ENCODE assay signal across 22 cellular contexts in genomic region chr6:106321940-106322339, GRCh38. TPM values are rescaled to one million over a fixed set of nuclear protein-coding genes. Genes with fewer than 3 reads are reported as not detected.
DNase-seq lines count a peak whose midpoint lies in the region; ATAC-seq, FAIRE-seq and TF ChIP-seq lines count a peak whose summit lies in the region.
"Had no signal": no experiment of that assay in that cellular context is flagged by ENCODE, and none has a peak within 500 bp of the region (broad histone marks: within the 10 kb centered on the region; RNA-seq: fewer than 3 reads in every experiment).

No MANE protein-coding gene starts in this region.

- no peak overlapping the region for H3K4me2 ChIP-seq in K562 (ENCODE audit: insufficient read depth, low read length)
- H3K4me2 ChIP-seq: A549 had no signal

- H3K4me1 Mint-ChIP-seq in activated naive CD4-positive, alpha-beta T cell treated with anti-CD3 and anti-CD28 coated beads, Interleukin-2, amount 50 U/mL, for 24 hours, result peaks cover 77% of the 10 kb centered on the region
- peaks cover 35% of the 10 kb centered on the region for H3K4me1 Mint-ChIP-seq in type B pancreatic cell (ENCODE audit: unreplicated experiment)

- BruUV-seq in Panc1 (replicated peaks; lab: Mats Ljungman, UMichigan), result TSS peak; percentile 5
- no TSS peak for BruUV-seq in K562 (replicated peaks; lab: Mats Ljungman, UMichigan)

- H2AFZ ChIP-seq in K562 (ENCODE audit: low read depth, low read length), result no peak overlapping the region

- DNase-seq in activated naive CD4-positive, alpha-beta T cell treated with Interleukin-2 at 50 U/mL for 16 hours, result no peak
- DNase-seq in Panc1 (ENCODE audit: low read depth, low spot score) (no peak), K562 (ENCODE audit: extremely low read depth in 1 of 4, low spot score in 3 of 4) (no peak), type B pancreatic cell (ENCODE audit: extremely low spot score, unreplicated experiment) (no peak), germinal center (ENCODE audit: low spot score) (no peak)
- DNase-seq in stimulated activated CD4-positive, alpha-beta T cell treated with anti-CD3 and anti-CD28 coated beads, Interleukin-4, amount 100 ng/mL, for 1 hour, result no peak
- DNase-seq: AML-193; Caco-2; CD4-positive, alpha-beta T cell; DMS79 treated with DMSO at 0.1 percent for 48 hours; EL; KBM-7 had no signal

- TF ChIP-seq POLR2A in K562 (conservative IDR thresholded peaks at IDR 0.05), result no peak

- H3K79me2 ChIP-seq in K562 (ENCODE audit: control insufficient read depth, insufficient read depth, low read length), result peaks cover 84% of the 10 kb centered on the region

- H3K27me3 Mint-ChIP-seq in activated naive CD4-positive, alpha-beta T cell treated with anti-CD3 and anti-CD28 coated beads, Interleukin-2, amount 50 U/mL, for 24 hours, result no peaks in the 10 kb centered on the region
- peaks cover 2% of the 10 kb centered on the region for H3K27me3 Mint-ChIP-seq in type B pancreatic cell

- no peaks in the 10 kb centered on the region for H3K9me1 ChIP-seq in K562 (ENCODE audit: control insufficient read depth, insufficient read depth, low read length)

- no peak overlapping the region for H3K9ac ChIP-seq in K562 (ENCODE audit: insufficient read depth in 1 of 2, low read depth in 2 of 2, low read length in 2 of 2)

- intact Hi-C loops in Panc1 (cut with micrococcal nuclease; ENCODE audit: unreplicated experiment), result no loop called here
- intact Hi-C loops in K562 (cut with micrococcal nuclease), result loop anchor here (10.0 kb wide), 1 partner anchor 793 kb away; the partner anchor contains the start of gene BEND3

- H3K36me3 ChIP-seq in Panc1 (ENCODE audit: control insufficient read depth, insufficient read depth, low read length) (no peaks in the 10 kb centered on the region), K562 (ENCODE audit: control insufficient read depth, insufficient read depth, low read length) (peaks cover 30% of the 10 kb centered on the region)
- H3K36me3 ChIP-seq: HAP-1 had no signal

- no peak for TF ChIP-seq CTCF in Panc1 (IDR thresholded peaks at IDR 0.05)
- TF ChIP-seq CTCF in K562 (IDR thresholded peaks at IDR 0.05 in 2 of 3, conservative IDR thresholded peaks at IDR 0.05 in 1 of 3; ENCODE audit: insufficient read depth in 2 of 3, low read depth in 1 of 3, low read length in 3 of 3), result no peak
- TF ChIP-seq CTCF in type B pancreatic cell (conservative IDR thresholded peaks at IDR 0.05), result no peak

- TF ChIP-seq EP300 in K562 (IDR thresholded peaks at IDR 0.05; ENCODE audit: low read length), result no peak

- H3K27me3 ChIP-seq in Panc1 (ENCODE audit: control insufficient read depth, insufficient read depth, low read length) (no peaks in the 10 kb centered on the region), K562 (ENCODE audit: control insufficient read depth in 2 of 2, insufficient read depth in 2 of 2, low read length in 2 of 2) (no peaks in the 10 kb centered on the region)

- H3K4me3 ChIP-seq in Panc1 (ENCODE audit: low read depth in 2 of 2, low read length in 2 of 2), result no peak overlapping the region
- H3K4me3 ChIP-seq in K562, result no peak overlapping the region
- H3K4me3 ChIP-seq: A549, HAP-1 had no signal

- H3K27ac Mint-ChIP-seq in activated naive CD4-positive, alpha-beta T cell treated with anti-CD3 and anti-CD28 coated beads, Interleukin-2, amount 50 U/mL, for 24 hours, result no peak overlapping the region
- no peak overlapping the region for H3K27ac Mint-ChIP-seq in type B pancreatic cell
- H3K27ac Mint-ChIP-seq: CD4-positive, alpha-beta T cell had no signal

- FAIRE-seq in K562 (lab: Jason Lieb, UNC), result no peak
- FAIRE-seq: A549, D721Med, GM12891, GM19239 had no signal

- no peak overlapping the region for H3K27ac ChIP-seq in Panc1 (ENCODE audit: low read length)
- H3K27ac ChIP-seq in K562 (ENCODE audit: extremely low read depth, low read depth, low read length), result no peak overlapping the region
- H3K27ac ChIP-seq: 22Rv1, A549, C4-2B had no signal

- ATAC-seq in Panc1 (no peak), K562 (no peak), HG02870 (IDR thresholded peaks at IDR 0.05; ENCODE audit: unreplicated experiment) (no peak)
- ATAC-seq: A549 had no signal

- peaks cover 13% of the 10 kb centered on the region for H3K4me1 ChIP-seq in Panc1 (ENCODE audit: control insufficient read depth, insufficient read depth, low read length)
- peaks cover 15 to 20% of the 10 kb centered on the region in 2 experiments for H3K4me1 ChIP-seq in K562 (replicated peaks in 1 of 2; ENCODE audit: control insufficient read depth in 2 of 2, insufficient read depth in 2 of 2, low read length in 2 of 2)

- 95% methylated on average over 4 of the region's 4 CpGs for WGBS in K562 (ENCODE audit: insufficient coverage, low coverage, missing lambda C conversion rate)

- POLR2A ChIA-PET in Panc1 (lab: Charles Lee), result interaction anchor here (0.7 kb wide), 1 partner anchor 219 kb away, joined by 5 read pairs; no protein-coding TSS in a partner anchor
- POLR2A ChIA-PET in K562 (lab: Yijun Ruan, JAX), result interaction anchor here (2.0 kb wide), 1 partner anchor 9 kb away, joined by 10 read pairs; no protein-coding TSS in a partner anchor

- H3K9me3 Mint-ChIP-seq in activated naive CD4-positive, alpha-beta T cell treated with anti-CD3 and anti-CD28 coated beads, Interleukin-2, amount 50 U/mL, for 24 hours, result no peaks in the 10 kb centered on the region
- H3K9me3 Mint-ChIP-seq in type B pancreatic cell, result peaks cover 4% of the 10 kb centered on the region
- H3K9me3 Mint-ChIP-seq: CD4-positive, alpha-beta T cell had no signal

- H3K4me3 Mint-ChIP-seq in activated naive CD4-positive, alpha-beta T cell treated with anti-CD3 and anti-CD28 coated beads, Interleukin-2, amount 50 U/mL, for 24 hours, result peak overlapping the region; percentile 60
- H3K4me3 Mint-ChIP-seq in type B pancreatic cell, result peak overlapping the region; percentile 16

- peaks cover 12% of the 10 kb centered on the region for H3K36me3 Mint-ChIP-seq in activated naive CD4-positive, alpha-beta T cell treated with anti-CD3 and anti-CD28 coated beads, Interleukin-2, amount 50 U/mL, for 24 hours
- H3K36me3 Mint-ChIP-seq in type B pancreatic cell, result peaks cover 16% of the 10 kb centered on the region

- H3K9me3 ChIP-seq in Panc1 (ENCODE audit: control insufficient read depth, insufficient read depth, low read depth, low read length), result no peaks in the 10 kb centered on the region
- H3K9me3 ChIP-seq in K562 (replicated peaks; ENCODE audit: control insufficient read depth, insufficient read depth, low read depth, low read length), result 0 out of 2 replicates have a peak, but pooled peaks cover 3% of the 10 kb centered on the region
- H3K9me3 ChIP-seq: A549, Caco-2, HAP-1 had no signal

- CTCF ChIA-PET in Panc1 (lab: Charles Lee) (no interaction called here), K562 (lab: Yijun Ruan, JAX; ENCODE audit: low intra/inter-chr PET ratio) (no interaction called here)

- 0 out of 2 replicates have a peak, but pooled peaks cover 5% of the 10 kb centered on the region for H4K20me1 ChIP-seq in K562 (replicated peaks; ENCODE audit: control insufficient read depth, insufficient read depth, low read length)

- TF ChIP-seq RAD21 in K562 (CRISPR knock-in tag; conservative IDR thresholded peaks at IDR 0.05 in 1 of 2, IDR thresholded peaks at IDR 0.05 in 1 of 2), result no peak

- in situ Hi-C loops in Panc1 (cut with HindIII; ENCODE audit: low pct_unique_long_range_greater_than_20kb, low sequenced_read_pairs), result no loop called here
- in situ Hi-C loops in K562 (cut with MboI), result no loop called here

RNA-seq across cellular contexts. Expression of gene ATG5, which starts 3.6 kb away (rescaled TPM):
- total RNA-seq in Panc1 (2021; ENCODE audit: unreplicated experiment), result 51.4 TPM
- 26.9 TPM for polyA plus RNA-seq in Panc1 (2012; ENCODE audit: insufficient read length)
- total RNA-seq in K562 (2011; cell fraction: chromatin; rRNA removed; ENCODE audit: low replicate concordance), result 37.5 and 96.3 TPM in 2 replicates
- total RNA-seq in K562 (2011; cell fraction: nucleolus; rRNA removed), result 19.0 and 21.2 TPM in 2 replicates
- total RNA-seq in K562 (2011; cell fraction: nucleoplasm; rRNA removed), result 35.8 and 41.9 TPM in 2 replicates
- total RNA-seq in K562 (2014; rRNA removed), result 34.6 and 53.2 TPM in 2 replicates
- 62.1 and 71.0 TPM in 2 replicates for total RNA-seq in K562 (2014; rRNA removed; fragmentation: Illumina TruSeq; extraction: Trizol)
- 55.0 and 64.4 TPM in 2 replicates for total RNA-seq in K562 (2015; rRNA removed; fragmentation: Illumina TruSeq; extraction: Trizol)
- total RNA-seq in K562 (2021), result 53.2 and 55.4 TPM in 2 replicates
- polyA plus RNA-seq in K562 (2011; rRNA removed), result 56.0 and 80.0 TPM in 2 replicates
- 11.9 and 20.0 TPM in 2 replicates for polyA plus RNA-seq in K562 (2011; cell fraction: cytosol; rRNA removed)
- polyA plus RNA-seq in K562 (2011; cell fraction: nucleus; rRNA removed), result 16.8 and 23.7 TPM in 2 replicates
- 44.2 and 44.8 TPM in 2 replicates for polyA plus RNA-seq in K562 (2012)
- 40.3 and 42.7 TPM in 2 replicates for polyA plus RNA-seq in K562 (2014; fragmentation: Illumina TruSeq; extraction: Trizol)
- 10 to 100 TPM; 29.0 to 29.6 TPM for polyA plus RNA-seq in K562 (2014; fragmentation: Nextera tagmentation; extraction: Ambion mirVana)
- polyA plus RNA-seq in K562 (2014; rRNA removed), result 41.3 and 43.4 TPM in 2 replicates
- 92.7 and 96.4 TPM in 2 replicates for polyA minus RNA-seq in K562 (2011; rRNA and poly(A)+ RNA removed)
- 15.6 and 24.6 TPM in 2 replicates for polyA minus RNA-seq in K562 (2011; cell fraction: cytosol; rRNA and poly(A)+ RNA removed)
- polyA minus RNA-seq in K562 (2011; cell fraction: nucleus; rRNA and poly(A)+ RNA removed), result 40.7 and 64.4 TPM in 2 replicates
- total RNA-seq in type B pancreatic cell (ENCODE audit: low replicate concordance), result 27.8 and 39.3 TPM in 2 replicates

RNA-seq across cellular contexts. Expression of gene CRYBG1, which starts 38.6 kb away (rescaled TPM):
- 32.3 TPM for total RNA-seq in Panc1 (2021; ENCODE audit: unreplicated experiment)
- polyA plus RNA-seq in Panc1 (2012; ENCODE audit: insufficient read length), result 8.2 TPM
- not detected in 2 replicates for total RNA-seq in K562 (2011; cell fraction: chromatin; rRNA removed; ENCODE audit: low replicate concordance)
- total RNA-seq in K562 (2011; cell fraction: nucleolus; rRNA removed), result not detected in 2 replicates
- 0.08 TPM in 1 of 2 replicates, not detected in the other for total RNA-seq in K562 (2011; cell fraction: nucleoplasm; rRNA removed)
- 0.23 and 0.29 TPM in 2 replicates for total RNA-seq in K562 (2014; rRNA removed)
- total RNA-seq in K562 (2014; rRNA removed; fragmentation: Illumina TruSeq; extraction: Trizol), result 0.13 and 0.22 TPM in 2 replicates
- 0.47 and 0.83 TPM in 2 replicates for total RNA-seq in K562 (2015; rRNA removed; fragmentation: Illumina TruSeq; extraction: Trizol)
- total RNA-seq in K562 (2021), result 0.18 and 0.33 TPM in 2 replicates
- 0.05 and 0.11 TPM in 2 replicates for polyA plus RNA-seq in K562 (2011; rRNA removed)
- under 0.01 and 0.03 TPM in 2 replicates for polyA plus RNA-seq in K562 (2011; cell fraction: cytosol; rRNA removed)
- polyA plus RNA-seq in K562 (2011; cell fraction: nucleus; rRNA removed), result 0.03 TPM in 2 replicates
- polyA plus RNA-seq in K562 (2012), result 0.12 and 0.15 TPM in 2 replicates
- polyA plus RNA-seq in K562 (2014; fragmentation: Illumina TruSeq; extraction: Trizol), result 0.10 TPM in 2 replicates
- under 1 TPM; 0.07 to 0.08 TPM for polyA plus RNA-seq in K562 (2014; fragmentation: Nextera tagmentation; extraction: Ambion mirVana)
- polyA plus RNA-seq in K562 (2014; rRNA removed), result 0.04 and 0.11 TPM in 2 replicates
- 0.07 and 0.12 TPM in 2 replicates for polyA minus RNA-seq in K562 (2011; rRNA and poly(A)+ RNA removed)
- polyA minus RNA-seq in K562 (2011; cell fraction: cytosol; rRNA and poly(A)+ RNA removed), result not detected in 2 replicates
- polyA minus RNA-seq in K562 (2011; cell fraction: nucleus; rRNA and poly(A)+ RNA removed), result 0.11 and 0.13 TPM in 2 replicates
- 5.8 and 17.3 TPM in 2 replicates for total RNA-seq in type B pancreatic cell (ENCODE audit: low replicate concordance)
- total RNA-seq: G401 had no signal
